1 cellular context compared by ENCODE assay signal in genomic region chr6:167267896-167268528, GRCh38.
TF ChIP-seq lines count a peak whose summit lies in the region.

No MANE protein-coding gene starts in this region.

TF ChIP-seq in H1, 55 proteins besides CTCF, POLR2A, EP300 and RAD21 (continued from another document):
- TF ChIP-seq CTBP2 (IDR thresholded peaks at IDR 0.05; ENCODE audit: borderline replicate concordance, insufficient read depth, insufficient read length, low read length) (no peak), FOSL1 (IDR thresholded peaks at IDR 0.05; ENCODE audit: insufficient read depth, low read depth, low read length) (no peak), RFX5 (IDR thresholded peaks at IDR 0.05; ENCODE audit: borderline replicate concordance, low read depth, low read length) (no peak), EGR1 (IDR thresholded peaks at IDR 0.05; ENCODE audit: borderline replicate concordance, low read depth, low read length) (no peak), POU5F1 (IDR thresholded peaks at IDR 0.05; ENCODE audit: low read depth, low read length) (no peak), SIN3A (conservative IDR thresholded peaks at IDR 0.05 in 1 of 2, IDR thresholded peaks at IDR 0.05 in 1 of 2; ENCODE audit: low read depth in 1 of 2, low read length in 2 of 2) (no peak), RBBP5 (IDR thresholded peaks at IDR 0.05; ENCODE audit: borderline replicate concordance, low read depth, low read length) (no peak), GABPA (IDR thresholded peaks at IDR 0.05; ENCODE audit: borderline replicate concordance, insufficient read depth, low read length) (no peak), CBX5 (IDR thresholded peaks at IDR 0.05; ENCODE audit: low read depth, low read length) (no peak), CHD1 (IDR thresholded peaks at IDR 0.05; ENCODE audit: low read depth, low read length) (no peak)
